In the genomic region with DNA sequence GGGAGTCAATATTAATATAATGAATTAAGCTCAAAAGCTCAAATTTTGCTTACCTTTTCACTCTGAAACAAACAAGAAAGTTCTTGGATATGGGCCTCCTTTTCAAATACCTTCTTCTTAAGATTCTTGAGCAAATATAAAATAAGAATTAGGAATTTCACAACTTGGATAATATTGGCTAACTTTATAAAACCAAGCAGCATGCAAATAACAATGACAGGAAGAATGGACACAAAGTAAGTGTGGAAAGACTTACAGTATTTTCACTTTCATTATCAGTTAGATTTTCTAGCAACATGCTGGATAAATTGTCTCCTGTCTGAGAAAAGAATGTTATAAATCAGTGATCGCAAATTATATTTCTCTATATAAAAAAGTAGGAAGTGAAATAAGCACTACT, we compare ENCODE assay signal across 11 cellular contexts. TPM values are rescaled to one million over a fixed set of nuclear protein-coding genes. Genes with fewer than 3 reads are reported as not detected.
DNase-seq lines count a peak whose midpoint lies in the region; ATAC-seq, FAIRE-seq and TF ChIP-seq lines count a peak whose summit lies in the region.
"Had no signal": no experiment of that assay in that cellular context is flagged by ENCODE, and none has a peak within 500 bp of the region (broad histone marks: within the 10 kb centered on the region; RNA-seq: fewer than 3 reads in every experiment).

No MANE protein-coding gene starts in this region.

- peak overlapping the region; percentile 56 for H3K27ac ChIP-seq in KOPT-K1 (ENCODE audit: low read depth, low read length, poor library complexity, severe bottlenecking)

- no peak for TF ChIP-seq POLR2A in GM12892 (IDR thresholded peaks at IDR 0.05; ENCODE audit: low read depth, low read length)

- H3K9me3 ChIP-seq in KOPT-K1 (ENCODE audit: insufficient read depth, low read length, poor library complexity, severe bottlenecking): peaks cover 10% of the 10 kb centered on the region

- ATAC-seq in GM21381 (IDR thresholded peaks at IDR 0.05; ENCODE audit: unreplicated experiment) (peak; percentile 65), left lobe of liver (peak; percentile 29)

- peaks cover 11% of the 10 kb centered on the region for H3K36me3 ChIP-seq in KOPT-K1 (ENCODE audit: insufficient read depth, low read length)

- DNase-seq in GM12892 (ENCODE audit: insufficient read length) (no peak), left lobe of liver (ENCODE audit: low spot score) (no peak), NCI-H1436 (lab: John Stamatoyannopoulos, UW) (no peak), DMS153 treated with DMSO at 0.1 percent for 48 hours (lab: John Stamatoyannopoulos, UW; ENCODE audit: unreplicated experiment) (no peak), NCI-H2227 (lab: John Stamatoyannopoulos, UW; ENCODE audit: unreplicated experiment) (no peak)
- no peak for DNase-seq in effector CD8-positive, alpha-beta T cell (lab: John Stamatoyannopoulos, UW)
- DNase-seq: stimulated activated naive CD4-positive, alpha-beta T cell treated with Interleukin-2 at 50 U/mL for 16 hours; T-helper 9 cell had no signal

- FAIRE-seq in GM12892 (lab: Jason Lieb, UNC): peak; percentile 44
- FAIRE-seq: astrocyte had no signal

RNA-seq across cellular contexts. Expression of a gene that starts 13.2 kb away (rescaled TPM):
- polyA plus RNA-seq in GM12892 (2012; ENCODE audit: missing spikeins): 14.9 TPM
- total RNA-seq in left lobe of liver: 3.1 TPM

RNA-seq across cellular contexts. Expression of a gene that starts 41.1 kb away (rescaled TPM):
- not detected for polyA plus RNA-seq in GM12892 (2012; ENCODE audit: missing spikeins)
- total RNA-seq in left lobe of liver: not detected
